ENCODE assay signal across 8 cellular contexts in genomic region chr11:102317768-102318103, GRCh38. TPM values are rescaled to one million over a fixed set of nuclear protein-coding genes. Genes with fewer than 3 reads are reported as not detected.
DNase-seq lines count a peak whose midpoint lies in the region; ATAC-seq and TF ChIP-seq lines count a peak whose summit lies in the region.

No MANE protein-coding gene starts in this region.

- H3K4me3 Mint-ChIP-seq in progenitor cell of endocrine pancreas (ENCODE audit: low read depth), result peak overlapping the region; percentile 82

- H3K27ac Mint-ChIP-seq in progenitor cell of endocrine pancreas, result peak overlapping the region; percentile 83

- H3K36me3 ChIP-seq in RWPE2 (ENCODE audit: low read depth), result peaks cover 6% of the 10 kb centered on the region

- peaks cover 19% of the 10 kb centered on the region for H3K27me3 Mint-ChIP-seq in progenitor cell of endocrine pancreas

- no peaks in the 10 kb centered on the region for H3K9me3 ChIP-seq in RWPE2 (ENCODE audit: severe bottlenecking)

- no peaks in the 10 kb centered on the region for H3K36me3 Mint-ChIP-seq in progenitor cell of endocrine pancreas (ENCODE audit: insufficient read depth)

- H3K4me1 ChIP-seq in RWPE2 (ENCODE audit: insufficient read depth, poor library complexity, severe bottlenecking), result peaks cover 39% of the 10 kb centered on the region

- TF ChIP-seq CTCF in RWPE2 (IDR thresholded peaks at IDR 0.05; ENCODE audit: poor library complexity, severe bottlenecking), result peak; percentile 2
- TF ChIP-seq CTCF in fibroblast of mammary gland (conservative IDR thresholded peaks at IDR 0.05; ENCODE audit: control insufficient read depth, insufficient read depth, low read depth, low read length), result no peak
- TF ChIP-seq CTCF in progenitor cell of endocrine pancreas (IDR thresholded peaks at IDR 0.05; ENCODE audit: unreplicated experiment), result no peak

- no peaks in the 10 kb centered on the region for H3K9me3 Mint-ChIP-seq in progenitor cell of endocrine pancreas (ENCODE audit: low read depth)

- H3K27ac ChIP-seq in RWPE2 (ENCODE audit: poor library complexity, severe bottlenecking), result peak overlapping the region; percentile 80

- DNase-seq in RWPE2 (ENCODE audit: low spot score) (no peak), fibroblast of mammary gland (ENCODE audit: low read depth) (no peak), progenitor cell of endocrine pancreas (ENCODE audit: low spot score, unreplicated experiment) (no peak), COR-L47 (lab: John Stamatoyannopoulos, UW) (no peak)

- H3K4me3 ChIP-seq in GM08714 (ENCODE audit: low read length) (peak overlapping the region; percentile 99), RWPE2 (ENCODE audit: severe bottlenecking) (peak overlapping the region; percentile 36), fibroblast of mammary gland (ENCODE audit: control insufficient read depth, low read depth, low read length) (peak overlapping the region; percentile 56)

- no peaks in the 10 kb centered on the region for H3K27me3 ChIP-seq in RWPE2 (ENCODE audit: insufficient read depth, poor library complexity, severe bottlenecking)

- ATAC-seq in RWPE2 (ENCODE audit: low read depth), result peak; percentile 20; the same call in 2 of the 3 replicates
- ATAC-seq in GM21526 (IDR thresholded peaks at IDR 0.05; ENCODE audit: low FRiP score, unreplicated experiment), result no peak
- ATAC-seq in GM18519 (IDR thresholded peaks at IDR 0.05; ENCODE audit: low FRiP score, unreplicated experiment), result no peak
- no peak for ATAC-seq in HG02642 (IDR thresholded peaks at IDR 0.05; ENCODE audit: poor library complexity, unreplicated experiment)

- H3K4me1 Mint-ChIP-seq in progenitor cell of endocrine pancreas (ENCODE audit: low read depth), result peaks cover 8% of the 10 kb centered on the region

RNA-seq across cellular contexts. Expression of gene BIRC3, which starts 0.5 kb away (rescaled TPM):
- 0.29 and 0.36 TPM in 2 replicates for total RNA-seq in progenitor cell of endocrine pancreas

RNA-seq across cellular contexts. Expression of gene BIRC2, which starts 29.3 kb away (rescaled TPM):
- 66.3 and 67.2 TPM in 2 replicates for total RNA-seq in progenitor cell of endocrine pancreas

Comparison
In these comparisons a context has a peak if more than half of its experiments do, and no peak if none do; other contexts are left out.
1. H3K4me3 ChIP-seq: peak in every context shown above with its lines; median percentile 99 in GM08714; 56 in fibroblast of mammary gland; 36 in RWPE2.